1 cellular context compared by ENCODE assay signal in the genomic region with DNA sequence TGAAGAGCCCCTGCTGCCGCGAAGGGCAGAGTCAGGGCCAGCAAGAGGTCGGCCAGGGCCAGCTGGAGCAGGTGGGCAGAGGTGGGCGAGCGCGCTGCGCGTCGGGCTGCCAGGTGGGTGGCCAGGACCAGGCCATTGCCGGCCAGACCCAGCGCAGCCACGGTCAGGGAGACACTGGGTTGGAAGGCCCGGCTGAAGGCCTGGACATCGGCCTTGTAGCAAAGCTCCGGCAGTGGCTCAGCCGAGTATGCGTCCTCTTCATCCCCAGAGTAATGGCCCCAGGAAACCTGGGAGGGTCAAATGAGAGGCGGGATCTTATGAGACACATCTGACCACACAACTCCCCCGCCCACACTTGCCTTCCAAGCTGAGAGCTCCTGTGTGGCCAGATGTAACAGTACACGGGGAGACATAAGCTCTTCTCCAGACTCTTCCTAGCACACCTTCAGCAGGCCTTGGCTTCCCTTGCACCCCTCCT.
TF ChIP-seq lines count a peak whose summit lies in the region.

No MANE protein-coding gene starts in this region.

TF ChIP-seq in neural cell, 6 proteins besides CTCF, POLR2A, EP300 and RAD21 (continued from another document):
- TF ChIP-seq, protein P1, sequence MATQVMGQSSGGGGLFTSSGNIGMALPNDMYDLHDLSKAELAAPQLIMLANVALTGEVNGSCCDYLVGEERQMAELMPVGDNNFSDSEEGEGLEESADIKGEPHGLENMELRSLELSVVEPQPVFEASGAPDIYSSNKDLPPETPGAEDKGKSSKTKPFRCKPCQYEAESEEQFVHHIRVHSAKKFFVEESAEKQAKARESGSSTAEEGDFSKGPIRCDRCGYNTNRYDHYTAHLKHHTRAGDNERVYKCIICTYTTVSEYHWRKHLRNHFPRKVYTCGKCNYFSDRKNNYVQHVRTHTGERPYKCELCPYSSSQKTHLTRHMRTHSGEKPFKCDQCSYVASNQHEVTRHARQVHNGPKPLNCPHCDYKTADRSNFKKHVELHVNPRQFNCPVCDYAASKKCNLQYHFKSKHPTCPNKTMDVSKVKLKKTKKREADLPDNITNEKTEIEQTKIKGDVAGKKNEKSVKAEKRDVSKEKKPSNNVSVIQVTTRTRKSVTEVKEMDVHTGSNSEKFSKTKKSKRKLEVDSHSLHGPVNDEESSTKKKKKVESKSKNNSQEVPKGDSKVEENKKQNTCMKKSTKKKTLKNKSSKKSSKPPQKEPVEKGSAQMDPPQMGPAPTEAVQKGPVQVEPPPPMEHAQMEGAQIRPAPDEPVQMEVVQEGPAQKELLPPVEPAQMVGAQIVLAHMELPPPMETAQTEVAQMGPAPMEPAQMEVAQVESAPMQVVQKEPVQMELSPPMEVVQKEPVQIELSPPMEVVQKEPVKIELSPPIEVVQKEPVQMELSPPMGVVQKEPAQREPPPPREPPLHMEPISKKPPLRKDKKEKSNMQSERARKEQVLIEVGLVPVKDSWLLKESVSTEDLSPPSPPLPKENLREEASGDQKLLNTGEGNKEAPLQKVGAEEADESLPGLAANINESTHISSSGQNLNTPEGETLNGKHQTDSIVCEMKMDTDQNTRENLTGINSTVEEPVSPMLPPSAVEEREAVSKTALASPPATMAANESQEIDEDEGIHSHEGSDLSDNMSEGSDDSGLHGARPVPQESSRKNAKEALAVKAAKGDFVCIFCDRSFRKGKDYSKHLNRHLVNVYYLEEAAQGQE (IDR thresholded peaks at IDR 0.05; ENCODE audit: borderline replicate concordance): no peak
